ENCODE assay signal across 34 cellular contexts in the genomic region with DNA sequence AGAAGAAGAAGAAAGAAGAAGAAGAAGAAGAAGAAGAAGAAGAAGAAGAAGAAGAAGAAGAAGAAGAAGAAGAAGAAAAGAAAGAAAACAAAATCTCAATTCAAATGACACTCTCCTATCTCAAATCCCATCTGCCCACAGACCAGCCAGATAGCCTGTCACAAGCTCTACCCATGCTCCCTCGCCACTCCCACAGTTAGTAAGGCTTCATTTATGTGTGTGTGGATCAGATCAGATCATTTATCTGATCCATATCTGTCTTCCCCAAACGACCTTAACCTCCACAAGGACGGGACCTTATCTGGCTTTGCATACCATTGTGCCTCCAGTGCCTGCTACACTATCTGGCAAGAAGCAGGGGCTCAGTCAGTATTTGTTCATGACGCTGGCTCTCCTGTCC.
"Had no signal": no experiment of that assay in that cellular context is flagged by ENCODE, and none has a peak within 500 bp of the region (broad histone marks: within the 10 kb centered on the region; RNA-seq: fewer than 3 reads in every experiment).

No MANE protein-coding gene starts in this region.

- H3K36me3 Mint-ChIP-seq: activated naive CD4-positive, alpha-beta T cell treated with anti-CD3 and anti-CD28 coated beads, Interleukin-2, amount 50 U/mL, for 24 hours; immature natural killer cell; stimulated activated effector memory CD8-positive, alpha-beta T cell treated with anti-CD3 and anti-CD28 coated beads, Interleukin-12 subunit alpha, Interleukin-12 subunit beta, amount 100 ng/mL, for 72 hours had no signal

- H3K4me3 ChIP-seq: body of pancreas, colonic mucosa, dorsolateral prefrontal cortex, psoas muscle, sigmoid colon, stomach, tibial artery, upper lobe of right lung had no signal

- H3K9me3 ChIP-seq: body of pancreas, colonic mucosa, psoas muscle, stomach, tibial artery, upper lobe of right lung had no signal

- H3K36me3 ChIP-seq: colonic mucosa, sigmoid colon, stomach, tibial artery, upper lobe of right lung had no signal

- ATAC-seq: activated CD8-positive, alpha-beta T cell treated with anti-CD3 and anti-CD28 coated beads for 36 hours; activated T-cell treated with anti-CD3 and anti-CD28 coated beads, Interleukin-2, amount 50 U/mL, for 4 hours; body of pancreas; esophagus mucosa; left colon; naive thymus-derived CD4-positive, alpha-beta T cell; psoas muscle; stimulated activated effector memory CD8-positive, alpha-beta T cell treated with anti-CD3 and anti-CD28 coated beads, Interleukin-12 subunit alpha, Interleukin-12 subunit beta, amount 100 ng/mL, for 72 hours; upper lobe of right lung; WTC11 had no signal

- H3K27me3 ChIP-seq: body of pancreas, colonic mucosa, sigmoid colon, stomach, tibial artery, upper lobe of right lung had no signal

- H3K4me1 ChIP-seq: body of pancreas, colonic mucosa, parathyroid adenoma, psoas muscle, sigmoid colon, stomach, tibial artery, upper lobe of right lung had no signal

- H3K9me3 Mint-ChIP-seq: activated CD8-positive, alpha-beta T cell treated with anti-CD3 and anti-CD28 coated beads for 36 hours; activated naive CD4-positive, alpha-beta T cell treated with anti-CD3 and anti-CD28 coated beads, Interleukin-2, amount 50 U/mL, for 24 hours; activated T-cell treated with anti-CD3 and anti-CD28 coated beads, Interleukin-2, amount 50 U/mL, for 4 hours; activated T-helper 2 cell treated with anti-CD3 and anti-CD28 coated beads, Interferon-gamma antibody, Interleukin-2, Interleukin-4, amounts not matched to agents 10 μg/mL and 5 μg/mL and 100 μg/mL, durations not matched to agents 14 hours and 24 hours and 36 hours; stimulated activated effector memory CD8-positive, alpha-beta T cell treated with anti-CD3 and anti-CD28 coated beads, Interleukin-12 subunit alpha, Interleukin-12 subunit beta, amount 100 ng/mL, for 72 hours had no signal

- H3K4me1 Mint-ChIP-seq: activated naive CD4-positive, alpha-beta T cell treated with anti-CD3 and anti-CD28 coated beads, Interleukin-2, amount 50 U/mL, for 24 hours; immature natural killer cell; stimulated activated effector memory CD8-positive, alpha-beta T cell treated with anti-CD3 and anti-CD28 coated beads, Interleukin-12 subunit alpha, Interleukin-12 subunit beta, amount 100 ng/mL, for 72 hours; WTC11 had no signal

- H3K27ac ChIP-seq: body of pancreas, colonic mucosa, dorsolateral prefrontal cortex, parathyroid adenoma, psoas muscle, sigmoid colon, stomach, tibial artery, upper lobe of right lung had no signal

- DNase-seq: activated CD4-positive, alpha-beta T cell treated with anti-CD3 and anti-CD28 coated beads for 1 hour; activated CD4-positive, alpha-beta T cell treated with anti-CD3 and anti-CD28 coated beads, Interleukin-2, amount 50 U/mL, for 1 hour; activated CD8-positive, alpha-beta T cell treated with anti-CD3 and anti-CD28 coated beads for 36 hours; activated T-cell treated with anti-CD3 and anti-CD28 coated beads, Interleukin-2, amount 50 U/mL, for 4 hours; aorta; body of pancreas; cerebellar nuclear complex; colonic mucosa; dorsolateral prefrontal cortex; effector memory CD4-positive, alpha-beta T cell; foreskin fibroblast; head of caudate nucleus; hypothalamus; immature natural killer cell; kidney; left colon; mammary epithelial cell; midbrain; naive thymus-derived CD4-positive, alpha-beta T cell; occipital lobe; psoas muscle; sigmoid colon; small intestine; stimulated activated CD4-positive, alpha-beta T cell treated with anti-CD3 and anti-CD28 coated beads, Interleukin-4, amount 100 ng/mL, for 24 hours; stomach; T-helper 9 cell; tibial artery; upper lobe of right lung had no signal

- H3K27ac Mint-ChIP-seq: activated CD8-positive, alpha-beta T cell treated with anti-CD3 and anti-CD28 coated beads for 36 hours; activated naive CD4-positive, alpha-beta T cell treated with anti-CD3 and anti-CD28 coated beads, Interleukin-2, amount 50 U/mL, for 24 hours; activated T-helper 2 cell treated with anti-CD3 and anti-CD28 coated beads, Interferon-gamma antibody, Interleukin-2, Interleukin-4, amounts not matched to agents 10 μg/mL and 5 μg/mL and 100 μg/mL, durations not matched to agents 14 hours and 24 hours and 36 hours; immature natural killer cell; naive thymus-derived CD4-positive, alpha-beta T cell; stimulated activated effector memory CD8-positive, alpha-beta T cell treated with anti-CD3 and anti-CD28 coated beads, Interleukin-12 subunit alpha, Interleukin-12 subunit beta, amount 100 ng/mL, for 72 hours; WTC11 had no signal

- H3K4me3 Mint-ChIP-seq: activated CD8-positive, alpha-beta T cell treated with anti-CD3 and anti-CD28 coated beads for 36 hours; activated naive CD4-positive, alpha-beta T cell treated with anti-CD3 and anti-CD28 coated beads, Interleukin-2, amount 50 U/mL, for 24 hours; activated T-cell treated with anti-CD3 and anti-CD28 coated beads, Interleukin-2, amount 50 U/mL, for 4 hours; immature natural killer cell; naive thymus-derived CD4-positive, alpha-beta T cell; stimulated activated effector memory CD8-positive, alpha-beta T cell treated with anti-CD3 and anti-CD28 coated beads, Interleukin-12 subunit alpha, Interleukin-12 subunit beta, amount 100 ng/mL, for 72 hours; WTC11 had no signal
